35 cellular contexts compared by ENCODE assay signal in genomic region chr9:73541923-73542322, GRCh38.
DNase-seq lines count a peak whose midpoint lies in the region; ATAC-seq and TF ChIP-seq lines count a peak whose summit lies in the region.
"Had no signal": no experiment of that assay in that cellular context is flagged by ENCODE, and none has a peak within 500 bp of the region (broad histone marks: within the 10 kb centered on the region; RNA-seq: fewer than 3 reads in every experiment).

No MANE protein-coding gene starts in this region.

- CTCF ChIA-PET in WTC11 (lab: Charles Lee), result no interaction called here

- no peaks in the 10 kb centered on the region for H3K36me3 Mint-ChIP-seq in WTC11
- H3K36me3 Mint-ChIP-seq: CD4-positive, CD25-positive, alpha-beta regulatory T cell; memory B cell; stimulated activated naive B cell treated with anti-CD40 and anti-IgM and Interleukin-4, amounts not matched to agents 10 μg/mL and 1 μg/mL and 100 μg/mL, for 72 hours had no signal

- H3K9me3 Mint-ChIP-seq in WTC11, result no peaks in the 10 kb centered on the region
- H3K9me3 Mint-ChIP-seq: activated T-cell treated with anti-CD3 and anti-CD28 coated beads, Interleukin-2, amount 50 U/mL, for 24 hours; memory B cell; stimulated activated naive B cell treated with anti-CD40 and anti-IgM and Interleukin-4, amounts not matched to agents 10 μg/mL and 1 μg/mL and 100 μg/mL, for 72 hours; T-helper 1 cell treated with Interleukin-12 subunit alpha and Interleukin-12 subunit beta and Interleukin-4 antibody, amounts not matched to agents 30 μg/mL and 1 μg/mL, for 36 hours had no signal

- no peak overlapping the region for H3K4me3 Mint-ChIP-seq in WTC11
- H3K4me3 Mint-ChIP-seq: activated naive CD8-positive, alpha-beta T cell treated with anti-CD3 and anti-CD28 coated beads, Interleukin-2, amount 50 U/mL, for 24 hours; activated T-cell treated with anti-CD3 and anti-CD28 coated beads, Interleukin-2, amount 50 U/mL, for 24 hours; CD4-positive, CD25-positive, alpha-beta regulatory T cell; memory B cell; stimulated activated naive B cell treated with anti-CD40 and anti-IgM and Interleukin-4, amounts not matched to agents 10 μg/mL and 1 μg/mL and 100 μg/mL, for 72 hours; T-helper 1 cell treated with Interleukin-12 subunit alpha and Interleukin-12 subunit beta and Interleukin-4 antibody, amounts not matched to agents 30 μg/mL and 1 μg/mL, for 36 hours had no signal

- no peaks in the 10 kb centered on the region for H3K27me3 Mint-ChIP-seq in WTC11 (ENCODE audit: low read depth)
- H3K27me3 Mint-ChIP-seq: activated naive CD8-positive, alpha-beta T cell treated with anti-CD3 and anti-CD28 coated beads, Interleukin-2, amount 50 U/mL, for 24 hours; activated T-cell treated with anti-CD3 and anti-CD28 coated beads, Interleukin-2, amount 50 U/mL, for 24 hours; CD4-positive, CD25-positive, alpha-beta regulatory T cell; memory B cell; stimulated activated naive B cell treated with anti-CD40 and anti-IgM and Interleukin-4, amounts not matched to agents 10 μg/mL and 1 μg/mL and 100 μg/mL, for 72 hours had no signal

- peak; percentile 8 for DNase-seq in NCI-H748 (lab: John Stamatoyannopoulos, UW; ENCODE audit: unreplicated experiment)
- no peak for DNase-seq in NCI-H748 treated with DMSO at 0.1 percent for 48 hours (lab: John Stamatoyannopoulos, UW)
- no peak for DNase-seq in WTC11 (ENCODE audit: low spot score)
- DNase-seq in activated effector memory CD4-positive, alpha-beta T cell treated with Interleukin-2 at 50 U/mL for 16 hours, result no peak
- DNase-seq in hippocampal formation (lab: John Stamatoyannopoulos, UW), result no peak
- no peak for DNase-seq in hypothalamus (lab: John Stamatoyannopoulos, UW)
- no peak for DNase-seq in DMS79 (lab: John Stamatoyannopoulos, UW)
- DNase-seq: activated gamma-delta T cell treated with Interleukin-2 at 50 U/mL for 16 hours; activated naive CD8-positive, alpha-beta T cell treated with anti-CD3 and anti-CD28 coated beads, Interleukin-2, amount 50 U/mL, for 24 hours; activated T-cell treated with anti-CD3 and anti-CD28 coated beads, Interleukin-2, amount 50 U/mL, for 24 hours; caudate nucleus; CD4-positive, CD25-positive, alpha-beta regulatory T cell; cortex of kidney; DND-41; effector memory CD4-positive, alpha-beta T cell; GF-D8; glutamatergic neuron; IMR-90; MV-4-11; NCI-H146; NCI-H2107; NCI-H446 treated with DMSO at 0.1 percent for 48 hours; pancreas; PC-9; retina; stimulated activated naive B cell treated with anti-CD40 and anti-IgM and Interleukin-4, amounts not matched to agents 10 μg/mL and 1 μg/mL and 100 μg/mL, for 72 hours; substantia nigra; trophoblast cell had no signal

- ATAC-seq in HG03354 (IDR thresholded peaks at IDR 0.05; ENCODE audit: poor library complexity, severe bottlenecking, unreplicated experiment), result peak; percentile 60
- peak; percentile 51 for ATAC-seq in WTC11
- ATAC-seq: activated naive CD8-positive, alpha-beta T cell treated with anti-CD3 and anti-CD28 coated beads, Interleukin-2, amount 50 U/mL, for 24 hours; HCT116; left lobe of liver; pancreas; Right ventricle myocardium inferior; SK-N-SH treated with all-trans-retinoic acid at 6 μM for 48 hours; stimulated activated naive B cell treated with anti-CD40 and anti-IgM and Interleukin-4, amounts not matched to agents 10 μg/mL and 1 μg/mL and 100 μg/mL, for 72 hours had no signal

- no peak overlapping the region for H3K27ac Mint-ChIP-seq in WTC11
- H3K27ac Mint-ChIP-seq: activated naive CD8-positive, alpha-beta T cell treated with anti-CD3 and anti-CD28 coated beads, Interleukin-2, amount 50 U/mL, for 24 hours; activated T-cell treated with anti-CD3 and anti-CD28 coated beads, Interleukin-2, amount 50 U/mL, for 24 hours; CD4-positive, CD25-positive, alpha-beta regulatory T cell; memory B cell; stimulated activated naive B cell treated with anti-CD40 and anti-IgM and Interleukin-4, amounts not matched to agents 10 μg/mL and 1 μg/mL and 100 μg/mL, for 72 hours; T-helper 1 cell treated with Interleukin-12 subunit alpha and Interleukin-12 subunit beta and Interleukin-4 antibody, amounts not matched to agents 30 μg/mL and 1 μg/mL, for 36 hours had no signal

- POLR2A ChIA-PET in WTC11 (lab: Charles Lee), result no interaction called here

- H3K4me1 Mint-ChIP-seq in WTC11, result 0 out of 2 replicates have a peak, but pooled peaks cover 3% of the 10 kb centered on the region
- H3K4me1 Mint-ChIP-seq: activated naive CD8-positive, alpha-beta T cell treated with anti-CD3 and anti-CD28 coated beads, Interleukin-2, amount 50 U/mL, for 24 hours; CD4-positive, CD25-positive, alpha-beta regulatory T cell; memory B cell; stimulated activated naive B cell treated with anti-CD40 and anti-IgM and Interleukin-4, amounts not matched to agents 10 μg/mL and 1 μg/mL and 100 μg/mL, for 72 hours had no signal

- TF ChIP-seq CTCF in WTC11 (IDR thresholded peaks at IDR 0.05), result no peak

TF ChIP-seq in WTC11, 78 proteins besides CTCF, POLR2A, EP300 and RAD21:
- TF ChIP-seq STAT6 (CRISPR knock-in tag; conservative IDR thresholded peaks at IDR 0.05; ENCODE audit: low read depth) (no peak), FOXP4 (CRISPR knock-in tag; IDR thresholded peaks at IDR 0.05) (no peak), ATF2 (CRISPR knock-in tag; IDR thresholded peaks at IDR 0.05; ENCODE audit: borderline replicate concordance, low read depth) (no peak), ESRRA (CRISPR knock-in tag; IDR thresholded peaks at IDR 0.05; ENCODE audit: borderline replicate concordance) (no peak), E2F1 (CRISPR knock-in tag; IDR thresholded peaks at IDR 0.05) (no peak), MXD4 (CRISPR knock-in tag; IDR thresholded peaks at IDR 0.05; ENCODE audit: borderline replicate concordance) (no peak), NR3C1 (CRISPR knock-in tag; conservative IDR thresholded peaks at IDR 0.05; ENCODE audit: low read depth) (no peak), MAX (CRISPR knock-in tag; IDR thresholded peaks at IDR 0.05) (no peak)
TF ChIP-seq in WTC11: peak in this region for 0.
